In genomic region chr2:240163844-240164574, GRCh38 we compare ENCODE assay signal across 32 cellular contexts. TPM values are rescaled to one million over a fixed set of nuclear protein-coding genes. Genes with fewer than 3 reads are reported as not detected.
"Had no signal": no experiment of that assay in that cellular context is flagged by ENCODE, and none has a peak within 500 bp of the region (broad histone marks: within the 10 kb centered on the region; RNA-seq: fewer than 3 reads in every experiment).

No MANE protein-coding gene starts in this region.

- H3K36me3 ChIP-seq: gastrocnemius medialis, sigmoid colon, upper lobe of left lung had no signal

- H3K4me3 ChIP-seq: gastrocnemius medialis, hepatocyte, sigmoid colon, upper lobe of left lung had no signal

- H3K9me3 Mint-ChIP-seq: activated naive CD4-positive, alpha-beta T cell treated with anti-CD3 and anti-CD28 coated beads, Interleukin-2, amount 50 U/mL, for 24 hours; activated naive CD8-positive, alpha-beta T cell treated with anti-CD3 and anti-CD28 coated beads, Interleukin-2, amount 50 U/mL, for 24 hours; activated T-cell treated with anti-CD3 and anti-CD28 coated beads, Interleukin-2, amount 50 U/mL, for 24 hours; central memory CD8-positive, alpha-beta T cell; memory B cell; natural killer cell; stimulated activated naive CD8-positive, alpha-beta T cell treated with anti-CD3 and anti-CD28 coated beads, Interleukin-15, amount 100 ng/mL, for 72 hours had no signal

- H3K4me1 ChIP-seq: gastrocnemius medialis, sigmoid colon, upper lobe of left lung had no signal

- DNase-seq: activated CD4-positive, alpha-beta memory T cell treated with anti-CD3 and anti-CD28 coated beads, Interleukin-2, amount 10 ng/mL, durations not matched to agents 7 days and 5 days; activated CD4-positive, alpha-beta T cell treated with anti-CD3 and anti-CD28 coated beads, Interleukin-2, amount 10 ng/mL, durations not matched to agents 24 days and 14 days; activated CD4-positive, CD25-positive, alpha-beta regulatory T cell treated with anti-CD3 and anti-CD28 coated beads, Interleukin-2, amount 50 U/mL, for 72 hours; activated CD8-positive, alpha-beta memory T cell treated with anti-CD3 and anti-CD28 coated beads, Interleukin-2, amount 50 U/mL, for 48 hours; activated gamma-delta T cell; activated naive CD8-positive, alpha-beta T cell treated with anti-CD3 and anti-CD28 coated beads, Interleukin-2, amount 50 U/mL, for 24 hours; activated T-cell treated with anti-CD3 and anti-CD28 coated beads, Interleukin-2, amount 50 U/mL, for 24 hours; amygdala; dermis blood vessel endothelial cell; effector CD4-positive, alpha-beta T cell; erythroblast; gastrocnemius medialis; left colon; natural killer cell; sigmoid colon; small intestine; stimulated activated CD4-positive, alpha-beta T cell treated with anti-CD3 and anti-CD28 coated beads, Interleukin-4, amount 100 ng/mL, for 4 hours; stimulated activated CD8-positive, alpha-beta memory T cell treated with anti-CD3 and anti-CD28 coated beads, Interleukin-4, amount 100 ng/mL, for 48 hours; stimulated activated naive CD8-positive, alpha-beta T cell treated with anti-CD3 and anti-CD28 coated beads, Interleukin-15, amount 100 ng/mL, for 72 hours; substantia nigra; T-helper 17 cell; T1000; upper lobe of left lung had no signal

- ATAC-seq: activated naive CD8-positive, alpha-beta T cell treated with anti-CD3 and anti-CD28 coated beads, Interleukin-2, amount 50 U/mL, for 24 hours; gastrocnemius medialis; left colon; stimulated activated memory B cell treated with anti-CD40 and anti-IgM and Interleukin-4, amounts not matched to agents 10 μg/mL and 1 μg/mL and 100 μg/mL, for 72 hours; stimulated activated naive CD8-positive, alpha-beta T cell treated with anti-CD3 and anti-CD28 coated beads, Interleukin-15, amount 100 ng/mL, for 72 hours; T-helper 17 cell had no signal

- FAIRE-seq: colon, keratinocyte, small intestine had no signal

- H3K27ac ChIP-seq: gastrocnemius medialis, hepatocyte, sigmoid colon, upper lobe of left lung had no signal

- H3K27me3 Mint-ChIP-seq: activated CD4-positive, alpha-beta memory T cell treated with anti-CD3 and anti-CD28 coated beads, Interleukin-2, amount 10 ng/mL, durations not matched to agents 7 days and 5 days; activated CD4-positive, alpha-beta T cell treated with anti-CD3 and anti-CD28 coated beads, Interleukin-2, amount 10 ng/mL, durations not matched to agents 24 days and 14 days; stimulated activated naive CD8-positive, alpha-beta T cell treated with anti-CD3 and anti-CD28 coated beads, Interleukin-15, amount 100 ng/mL, for 72 hours had no signal

- H3K27ac Mint-ChIP-seq: activated CD4-positive, alpha-beta memory T cell treated with anti-CD3 and anti-CD28 coated beads, Interleukin-2, amount 10 ng/mL, durations not matched to agents 7 days and 5 days; activated CD4-positive, alpha-beta T cell treated with anti-CD3 and anti-CD28 coated beads, Interleukin-2, amount 10 ng/mL, durations not matched to agents 24 days and 14 days; activated naive CD4-positive, alpha-beta T cell treated with anti-CD3 and anti-CD28 coated beads, Interleukin-2, amount 50 U/mL, for 24 hours; activated naive CD8-positive, alpha-beta T cell treated with anti-CD3 and anti-CD28 coated beads, Interleukin-2, amount 50 U/mL, for 24 hours; activated T-cell treated with anti-CD3 and anti-CD28 coated beads, Interleukin-2, amount 50 U/mL, for 24 hours; memory B cell; natural killer cell; stimulated activated memory B cell treated with anti-CD40 and anti-IgM and Interleukin-4, amounts not matched to agents 10 μg/mL and 1 μg/mL and 100 μg/mL, for 72 hours; stimulated activated naive CD8-positive, alpha-beta T cell treated with anti-CD3 and anti-CD28 coated beads, Interleukin-15, amount 100 ng/mL, for 72 hours; T-helper 17 cell had no signal

- H3K27me3 ChIP-seq: gastrocnemius medialis, hepatocyte, upper lobe of left lung had no signal

- H3K4me3 Mint-ChIP-seq: activated CD4-positive, alpha-beta memory T cell treated with anti-CD3 and anti-CD28 coated beads, Interleukin-2, amount 10 ng/mL, durations not matched to agents 7 days and 5 days; activated CD4-positive, alpha-beta T cell treated with anti-CD3 and anti-CD28 coated beads, Interleukin-2, amount 10 ng/mL, durations not matched to agents 24 days and 14 days; activated naive CD4-positive, alpha-beta T cell treated with anti-CD3 and anti-CD28 coated beads, Interleukin-2, amount 50 U/mL, for 24 hours; activated naive CD8-positive, alpha-beta T cell treated with anti-CD3 and anti-CD28 coated beads, Interleukin-2, amount 50 U/mL, for 24 hours; activated T-cell treated with anti-CD3 and anti-CD28 coated beads, Interleukin-2, amount 50 U/mL, for 24 hours; central memory CD8-positive, alpha-beta T cell; memory B cell; natural killer cell; stimulated activated memory B cell treated with anti-CD40 and anti-IgM and Interleukin-4, amounts not matched to agents 10 μg/mL and 1 μg/mL and 100 μg/mL, for 72 hours; stimulated activated naive CD8-positive, alpha-beta T cell treated with anti-CD3 and anti-CD28 coated beads, Interleukin-15, amount 100 ng/mL, for 72 hours; T-helper 17 cell had no signal

- H3K9me3 ChIP-seq: gastrocnemius medialis, sigmoid colon, upper lobe of left lung had no signal

- H3K36me3 Mint-ChIP-seq: activated naive CD4-positive, alpha-beta T cell treated with anti-CD3 and anti-CD28 coated beads, Interleukin-2, amount 50 U/mL, for 24 hours; memory B cell; natural killer cell; stimulated activated memory B cell treated with anti-CD40 and anti-IgM and Interleukin-4, amounts not matched to agents 10 μg/mL and 1 μg/mL and 100 μg/mL, for 72 hours had no signal

- H3K4me1 Mint-ChIP-seq: activated CD4-positive, alpha-beta memory T cell treated with anti-CD3 and anti-CD28 coated beads, Interleukin-2, amount 10 ng/mL, durations not matched to agents 7 days and 5 days; activated CD4-positive, alpha-beta T cell treated with anti-CD3 and anti-CD28 coated beads, Interleukin-2, amount 10 ng/mL, durations not matched to agents 24 days and 14 days; activated naive CD4-positive, alpha-beta T cell treated with anti-CD3 and anti-CD28 coated beads, Interleukin-2, amount 50 U/mL, for 24 hours; activated naive CD8-positive, alpha-beta T cell treated with anti-CD3 and anti-CD28 coated beads, Interleukin-2, amount 50 U/mL, for 24 hours; central memory CD8-positive, alpha-beta T cell; memory B cell; natural killer cell; stimulated activated memory B cell treated with anti-CD40 and anti-IgM and Interleukin-4, amounts not matched to agents 10 μg/mL and 1 μg/mL and 100 μg/mL, for 72 hours; stimulated activated naive CD8-positive, alpha-beta T cell treated with anti-CD3 and anti-CD28 coated beads, Interleukin-15, amount 100 ng/mL, for 72 hours; T-helper 17 cell had no signal

RNA-seq across cellular contexts. Expression of gene OTOS, which starts 23.6 kb away (rescaled TPM):
- total RNA-seq: activated CD4-positive, alpha-beta memory T cell treated with anti-CD3 and anti-CD28 coated beads, Interleukin-2, amount 10 ng/mL, durations not matched to agents 7 days and 5 days; activated CD4-positive, alpha-beta T cell treated with anti-CD3 and anti-CD28 coated beads, Interleukin-2, amount 10 ng/mL, durations not matched to agents 24 days and 14 days; dermis blood vessel endothelial cell; gastrocnemius medialis; left colon; lower leg skin; natural killer cell; osteoblast; sigmoid colon; T-helper 17 cell; upper lobe of left lung had no signal
- polyA plus RNA-seq: hepatocyte, keratinocyte, sigmoid colon, small intestine had no signal
